In the genomic region with DNA sequence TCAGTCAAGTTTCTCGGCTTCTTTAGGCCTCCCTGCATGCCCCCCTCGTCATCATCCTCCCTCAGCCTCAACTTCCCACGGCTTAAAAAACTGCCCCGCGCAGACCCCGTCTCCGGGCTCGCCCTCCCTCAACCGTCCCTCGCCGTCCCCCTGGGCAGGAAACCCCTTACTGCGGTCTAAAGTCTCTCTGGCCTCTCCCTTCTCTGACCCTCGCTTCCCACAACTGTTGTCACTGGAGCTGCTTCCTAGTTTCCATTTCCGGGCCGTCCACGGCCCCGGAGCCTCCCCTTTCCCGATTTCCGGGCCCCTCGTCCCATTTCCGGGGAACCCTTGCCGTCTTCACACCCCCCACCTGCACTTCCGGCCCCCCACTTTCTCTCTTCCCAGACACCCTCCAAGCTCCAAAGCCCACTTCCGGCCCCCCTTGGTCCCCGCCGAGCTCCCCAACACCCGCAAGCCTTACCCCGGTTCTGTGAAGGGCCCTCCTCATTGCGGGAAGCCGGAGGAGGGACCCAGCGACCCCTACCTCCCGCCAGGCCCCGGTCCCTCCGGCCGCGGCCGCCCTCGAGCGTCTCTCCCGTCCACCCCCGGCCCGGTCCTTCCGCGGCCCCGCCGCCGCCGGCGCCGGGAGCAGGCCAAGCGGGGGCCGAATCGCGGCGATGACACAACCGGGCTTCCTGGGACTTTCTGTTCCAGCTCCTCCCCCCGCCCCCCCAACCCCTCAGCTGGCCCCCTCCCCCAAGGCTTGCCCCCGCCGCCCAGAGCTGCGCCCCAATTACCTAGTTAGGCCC, we compare ENCODE assay signal across 8 cellular contexts. TPM values are rescaled to one million over a fixed set of nuclear protein-coding genes. Genes with fewer than 3 reads are reported as not detected.
A peak's percentile ranks its signal among the peaks of the same experiment; 100 is the strongest.
DNase-seq lines count a peak whose midpoint lies in the region; ATAC-seq lines count a peak whose summit lies in the region.

No MANE protein-coding gene starts in this region.

- no peaks in the 10 kb centered on the region for H3K27me3 ChIP-seq in layer of hippocampus (ENCODE audit: control insufficient read depth, insufficient read depth, low read length)

- ATAC-seq in HG02678 (IDR thresholded peaks at IDR 0.05; ENCODE audit: unreplicated experiment): peak; percentile 17

- DNase-seq in NCI-H1694 treated with DMSO at 0.1 percent for 48 hours (lab: John Stamatoyannopoulos, UW): peak; percentile 16
- DNase-seq in NCI-H1694 (lab: John Stamatoyannopoulos, UW): no peak
- DNase-seq in NCI-H2029 (lab: John Stamatoyannopoulos, UW): peak; percentile 44
- peak; percentile 27 to 59 (median 45) for DNase-seq in activated CD4-positive, CD25-positive, alpha-beta regulatory T cell (lab: John Stamatoyannopoulos, UW)
- DNase-seq in cerebellum (ENCODE audit: low spot score): peak; percentile 67
- peak; percentile 66 for DNase-seq in stimulated activated CD4-positive, alpha-beta T cell treated with anti-CD3 and anti-CD28 coated beads, Interleukin-1b, Interleukin-23, amount 100 ng/mL, for 48 hours

- H3K27ac ChIP-seq in layer of hippocampus (ENCODE audit: low read depth, low read length): peak overlapping the region; percentile 96

RNA-seq across cellular contexts. Expression of a gene that starts 0.5 kb away (rescaled TPM):
- total RNA-seq in cerebellum: 206 TPM

RNA-seq across cellular contexts. Expression of a gene that starts 1.0 kb away (rescaled TPM):
- total RNA-seq in cerebellum: 8.1 TPM
